Comparison of ENCODE assay signal across 23 cellular contexts in genomic region chr12:28988384-28988704, GRCh38.
"Had no signal": no experiment of that assay in that cellular context is flagged by ENCODE, and none has a peak within 500 bp of the region (broad histone marks: within the 10 kb centered on the region; RNA-seq: fewer than 3 reads in every experiment).

No MANE protein-coding gene starts in this region.

- H3K27ac ChIP-seq: right lobe of liver, skin epidermis, stomach, suprapubic skin, WERI-Rb-1 had no signal

- H3K36me3 ChIP-seq: right lobe of liver, stomach, suprapubic skin, tibial nerve, WERI-Rb-1 had no signal

- H3K9me3 ChIP-seq: right lobe of liver, stomach, suprapubic skin, tibial nerve had no signal

- H3K9me3 Mint-ChIP-seq: activated T-helper 1 cell treated with anti-CD3 and anti-CD28 coated beads, Interleukin-12 subunit alpha, Interleukin-12 subunit beta, Interleukin-2, Interleukin-4 antibody, amounts not matched to agents 30 ng/mL and 10 ng/mL and 1 ng/mL, durations not matched to agents 14 hours and 24 hours and 36 hours; central memory CD8-positive, alpha-beta T cell; dendritic cell treated with granulocyte-macrophage colony-stimulating factor and Interleukin-4, amounts not matched to agents 40 ng/mL and 50 ng/mL, for 4 days; endodermal cell; naive thymus-derived CD8-positive, alpha-beta T cell had no signal

- H3K4me1 Mint-ChIP-seq: central memory CD8-positive, alpha-beta T cell; endodermal cell; naive thymus-derived CD8-positive, alpha-beta T cell; stimulated activated naive B cell treated with anti-CD40 and anti-IgM and Interleukin-4, amounts not matched to agents 10 μg/mL and 1 μg/mL and 100 μg/mL, for 72 hours; T-helper 17 cell had no signal

- H3K4me3 ChIP-seq: right lobe of liver, skin epidermis, stomach, suprapubic skin, tibial nerve had no signal

- DNase-seq: activated CD4-positive, alpha-beta T cell treated with anti-CD3 and anti-CD28 coated beads for 48 hours; activated CD4-positive, alpha-beta T cell treated with anti-CD3 and anti-CD28 coated beads, Interleukin-2, amount 50 U/mL, for 48 hours; activated CD8-positive, alpha-beta memory T cell treated with anti-CD3 and anti-CD28 coated beads, Interleukin-2, amount 50 U/mL, for 4 hours; activated gamma-delta T cell; activated naive CD4-positive, alpha-beta T cell treated with anti-CD3 and anti-CD28 coated beads, Interleukin-2, amount 50 U/mL, for 16 hours; activated T-cell treated with anti-CD3 and anti-CD28 coated beads, Interleukin-2, amount 50 U/mL, for 1 hour; endodermal cell; foreskin melanocyte; naive thymus-derived CD8-positive, alpha-beta T cell; right lobe of liver; stimulated activated CD4-positive, alpha-beta T cell treated with anti-CD3 and anti-CD28 coated beads, Interleukin-1b, Interleukin-23, amount 100 ng/mL, for 48 hours; stimulated activated naive B cell treated with anti-CD40 and anti-IgM and Interleukin-4, amounts not matched to agents 10 μg/mL and 1 μg/mL and 100 μg/mL, for 72 hours; stomach; T-helper 17 cell; T1000; WERI-Rb-1 had no signal

- H3K36me3 Mint-ChIP-seq: naive thymus-derived CD8-positive, alpha-beta T cell; stimulated activated naive B cell treated with anti-CD40 and anti-IgM and Interleukin-4, amounts not matched to agents 10 μg/mL and 1 μg/mL and 100 μg/mL, for 72 hours had no signal

- H3K4me1 ChIP-seq: suprapubic skin had no signal

- H3K27ac Mint-ChIP-seq: activated T-helper 1 cell treated with anti-CD3 and anti-CD28 coated beads, Interleukin-12 subunit alpha, Interleukin-12 subunit beta, Interleukin-2, Interleukin-4 antibody, amounts not matched to agents 30 ng/mL and 10 ng/mL and 1 ng/mL, durations not matched to agents 14 hours and 24 hours and 36 hours; dendritic cell treated with granulocyte-macrophage colony-stimulating factor and Interleukin-4, amounts not matched to agents 40 ng/mL and 50 ng/mL, for 4 days; endodermal cell; naive thymus-derived CD8-positive, alpha-beta T cell; stimulated activated naive B cell treated with anti-CD40 and anti-IgM and Interleukin-4, amounts not matched to agents 10 μg/mL and 1 μg/mL and 100 μg/mL, for 72 hours; T-helper 17 cell had no signal

- H3K4me3 Mint-ChIP-seq: activated T-helper 1 cell treated with anti-CD3 and anti-CD28 coated beads, Interleukin-12 subunit alpha, Interleukin-12 subunit beta, Interleukin-2, Interleukin-4 antibody, amounts not matched to agents 30 ng/mL and 10 ng/mL and 1 ng/mL, durations not matched to agents 14 hours and 24 hours and 36 hours; central memory CD8-positive, alpha-beta T cell; dendritic cell treated with granulocyte-macrophage colony-stimulating factor and Interleukin-4, amounts not matched to agents 40 ng/mL and 50 ng/mL, for 4 days; endodermal cell; naive thymus-derived CD8-positive, alpha-beta T cell; stimulated activated naive B cell treated with anti-CD40 and anti-IgM and Interleukin-4, amounts not matched to agents 10 μg/mL and 1 μg/mL and 100 μg/mL, for 72 hours; T-helper 17 cell had no signal

- H3K27me3 Mint-ChIP-seq: progenitor cell of endocrine pancreas had no signal

- H3K27me3 ChIP-seq: right lobe of liver, stomach, suprapubic skin, tibial nerve had no signal
